Comparison of ENCODE assay signal across 8 cellular contexts in genomic region chr16:85750021-85750826, GRCh38.
A peak's percentile ranks its signal among the peaks of the same experiment; 100 is the strongest.
DNase-seq lines count a peak whose midpoint lies in the region; ATAC-seq and TF ChIP-seq lines count a peak whose summit lies in the region.

No MANE protein-coding gene starts in this region.

- H3K27me3 ChIP-seq in adipocyte (replicated peaks; ENCODE audit: control insufficient read depth, insufficient read depth, low read length) = peaks cover 13% of the 10 kb centered on the region
- peaks cover 52% of the 10 kb centered on the region for H3K27me3 ChIP-seq in iPS-20b (ENCODE audit: insufficient read depth, low read length)

- H3K27ac Mint-ChIP-seq in stimulated activated memory B cell treated with anti-CD40 and anti-IgM and Interleukin-4, amounts not matched to agents 10 μg/mL and 1 μg/mL and 100 μg/mL, for 72 hours = peak overlapping the region; percentile 53

- no peaks in the 10 kb centered on the region for H3K36me3 ChIP-seq in adipocyte (ENCODE audit: control insufficient read depth, insufficient read depth, low read length, severe bottlenecking)
- H3K36me3 ChIP-seq in iPS-20b (ENCODE audit: insufficient read depth, low read depth, low read length) = no peaks in the 10 kb centered on the region

- H3K4me1 Mint-ChIP-seq in stimulated activated memory B cell treated with anti-CD40 and anti-IgM and Interleukin-4, amounts not matched to agents 10 μg/mL and 1 μg/mL and 100 μg/mL, for 72 hours = peaks cover 79% of the 10 kb centered on the region

- no peaks in the 10 kb centered on the region for H3K27me3 Mint-ChIP-seq in stimulated activated memory B cell treated with anti-CD40 and anti-IgM and Interleukin-4, amounts not matched to agents 10 μg/mL and 1 μg/mL and 100 μg/mL, for 72 hours

- no peaks in the 10 kb centered on the region for H3K9me3 Mint-ChIP-seq in stimulated activated memory B cell treated with anti-CD40 and anti-IgM and Interleukin-4, amounts not matched to agents 10 μg/mL and 1 μg/mL and 100 μg/mL, for 72 hours

- no peaks in the 10 kb centered on the region for H3K36me3 Mint-ChIP-seq in stimulated activated memory B cell treated with anti-CD40 and anti-IgM and Interleukin-4, amounts not matched to agents 10 μg/mL and 1 μg/mL and 100 μg/mL, for 72 hours

- H3K4me3 Mint-ChIP-seq in stimulated activated memory B cell treated with anti-CD40 and anti-IgM and Interleukin-4, amounts not matched to agents 10 μg/mL and 1 μg/mL and 100 μg/mL, for 72 hours = peak overlapping the region; percentile 88

- peak; percentile 65 for ATAC-seq in stimulated activated memory B cell treated with anti-CD40 and anti-IgM and Interleukin-4, amounts not matched to agents 10 μg/mL and 1 μg/mL and 100 μg/mL, for 72 hours
- ATAC-seq in GM18868 (IDR thresholded peaks at IDR 0.05; ENCODE audit: unreplicated experiment) (no peak), GM21529 (IDR thresholded peaks at IDR 0.05; ENCODE audit: unreplicated experiment) (no peak)

- H3K4me3 ChIP-seq in LNCaP clone FGC (ENCODE audit: low read depth, low read length) = peak overlapping the region; percentile 51
- peak overlapping the region; percentile 82 for H3K4me3 ChIP-seq in adipocyte (ENCODE audit: low read length)
- H3K4me3 ChIP-seq in iPS-20b (ENCODE audit: low read length) = peak overlapping the region; percentile 67

- DNase-seq in DMS53 (lab: John Stamatoyannopoulos, UW) (peak; percentile 30), DMS53 treated with DMSO at 0.1 percent for 48 hours (lab: John Stamatoyannopoulos, UW; ENCODE audit: unreplicated experiment) (no peak), LNCaP clone FGC (ENCODE audit: low read depth) (no peak), adipocyte (ENCODE audit: low read depth) (peak; percentile 59)

- H3K27ac ChIP-seq in iPS-20b (ENCODE audit: low read length) = no peak overlapping the region

- peak overlapping the region; percentile 72 for H3K9ac ChIP-seq in adipocyte (ENCODE audit: low read length)
- no peak overlapping the region for H3K9ac ChIP-seq in iPS-20b (ENCODE audit: low read depth, low read length)

- no peak for TF ChIP-seq CTCF in LNCaP clone FGC (IDR thresholded peaks at IDR 0.05; ENCODE audit: control insufficient read depth, extremely low read depth, insufficient read depth)

- H3K9me3 ChIP-seq in adipocyte (ENCODE audit: control insufficient read depth, low read length) (no peaks in the 10 kb centered on the region), iPS-20b (ENCODE audit: insufficient read depth, low read depth, low read length) (no peaks in the 10 kb centered on the region)

- H3K4me1 ChIP-seq in adipocyte (ENCODE audit: control insufficient read depth, insufficient read depth, low read length) (peaks cover 24% of the 10 kb centered on the region), iPS-20b (ENCODE audit: insufficient read depth, low read length) (peaks cover 23% of the 10 kb centered on the region)

Comparison
In these comparisons a context has a peak if more than half of its experiments do, and no peak if none do; other contexts are left out.
1. DNase-seq: peak in DMS53 (single experiment) and adipocyte (single experiment); none in DMS53 treated with DMSO at 0.1 percent for 48 hours (single experiment) and LNCaP clone FGC (single experiment).
2. Peak in every context shown above with its lines, with median percentiles within 50 percentile points of each other: H3K4me3 ChIP-seq.